20 cellular contexts compared by ENCODE assay signal in genomic region chr3:138476526-138476925, GRCh38. TPM values are rescaled to one million over a fixed set of nuclear protein-coding genes. Genes with fewer than 3 reads are reported as not detected.
DNase-seq lines count a peak whose midpoint lies in the region; ATAC-seq and TF ChIP-seq lines count a peak whose summit lies in the region.
"Had no signal": no experiment of that assay in that cellular context is flagged by ENCODE, and none has a peak within 500 bp of the region (broad histone marks: within the 10 kb centered on the region; RNA-seq: fewer than 3 reads in every experiment).

No MANE protein-coding gene starts in this region.

- no peaks in the 10 kb centered on the region for H3K9me3 Mint-ChIP-seq in activated CD8-positive, alpha-beta T cell treated with anti-CD3 and anti-CD28 coated beads for 36 hours
- H3K9me3 Mint-ChIP-seq: CD8-positive, alpha-beta T cell; HFFc6 had no signal

- no peak for ATAC-seq in upper lobe of left lung (ENCODE audit: low FRiP score in 2 of 2)
- ATAC-seq in activated CD8-positive, alpha-beta T cell treated with anti-CD3 and anti-CD28 coated beads for 36 hours: no peak
- ATAC-seq: CD8-positive, alpha-beta T cell had no signal

- H3K27ac ChIP-seq in upper lobe of left lung: peak overlapping the region in 3 of 4 donors; percentile 9 to 45 (median 28)
- H3K27ac ChIP-seq: 22Rv1, BLaER1, C4-2B had no signal

- no peak overlapping the region for H3K27ac Mint-ChIP-seq in activated CD8-positive, alpha-beta T cell treated with anti-CD3 and anti-CD28 coated beads for 36 hours
- H3K27ac Mint-ChIP-seq: B cell; CD4-positive, CD25-positive, alpha-beta regulatory T cell; CD8-positive, alpha-beta T cell; HFFc6 had no signal

- WGBS in upper lobe of left lung, 2 donors: 73 to 95% methylated on average over 2 of the region's 2 CpGs

- in situ Hi-C loops in KBM-7 (cut with MboI; ENCODE audit: low pct_unique_long_range_greater_than_20kb, low sequenced_read_pairs): no loop called here

- intact Hi-C loops in activated CD8-positive, alpha-beta T cell treated with anti-CD3 and anti-CD28 coated beads for 36 hours (cut with micrococcal nuclease): loop anchor here (5.0 to 10.0 kb wide), 2 partner anchors 116 to 438 kb away; partner anchors contain the start of gene CEP70

- H3K4me3 Mint-ChIP-seq in activated CD8-positive, alpha-beta T cell treated with anti-CD3 and anti-CD28 coated beads for 36 hours: no peak overlapping the region
- H3K4me3 Mint-ChIP-seq: B cell; CD4-positive, CD25-positive, alpha-beta regulatory T cell; CD8-positive, alpha-beta T cell; HFFc6 had no signal

- TF ChIP-seq POLR2A in upper lobe of left lung (IDR thresholded peaks at IDR 0.05): no peak

- TF ChIP-seq CTCF in LNCaP clone FGC (IDR thresholded peaks at IDR 0.05; ENCODE audit: control insufficient read depth, extremely low read depth, insufficient read depth) (no peak), upper lobe of left lung (IDR thresholded peaks at IDR 0.05) (no peak)
- TF ChIP-seq CTCF in activated CD8-positive, alpha-beta T cell treated with anti-CD3 and anti-CD28 coated beads for 36 hours (IDR thresholded peaks at IDR 0.05): no peak

- peaks cover 0 to 27% (median 13%) of the 10 kb centered on the region in 4 donors for H3K4me1 ChIP-seq in upper lobe of left lung
- H3K4me1 ChIP-seq: BLaER1, Caco-2, HAP-1 had no signal

- H3K4me1 Mint-ChIP-seq in activated CD8-positive, alpha-beta T cell treated with anti-CD3 and anti-CD28 coated beads for 36 hours (ENCODE audit: low read depth): no peaks in the 10 kb centered on the region
- H3K4me1 Mint-ChIP-seq: B cell; CD4-positive, CD25-positive, alpha-beta regulatory T cell had no signal

- POLR2A ChIA-PET in activated CD8-positive, alpha-beta T cell treated with anti-CD3 and anti-CD28 coated beads for 36 hours (lab: Charles Lee): no interaction called here

- no peaks in the 10 kb centered on the region for H3K27me3 ChIP-seq in upper lobe of left lung
- H3K27me3 ChIP-seq: BLaER1 had no signal

- H3K36me3 ChIP-seq in upper lobe of left lung: peaks cover 0 to 8% (median 0%) of the 10 kb centered on the region in 4 donors
- H3K36me3 ChIP-seq: BLaER1, HAP-1 had no signal

- DNase-seq in SIG-M5 treated with dmso at 0.1 percent for 504 hours (lab: John Stamatoyannopoulos, UW; ENCODE audit: unreplicated experiment) (peak; percentile 14), SIG-M5 (lab: John Stamatoyannopoulos, UW) (no peak), LNCaP clone FGC (ENCODE audit: low read depth) (peak; percentile 58), islet precursor cell (peak; percentile 63), upper lobe of left lung (no peak), KBM-7 (no peak), NCI-H1694 (lab: John Stamatoyannopoulos, UW) (no peak)
- DNase-seq in activated CD8-positive, alpha-beta T cell treated with anti-CD3 and anti-CD28 coated beads for 36 hours: no peak
- DNase-seq: Caco-2; CD4-positive, CD25-positive, alpha-beta regulatory T cell; CD8-positive, alpha-beta T cell; DMS153; DND-41; GOT3; HFFc6 had no signal

- no peaks in the 10 kb centered on the region for H3K36me3 Mint-ChIP-seq in activated CD8-positive, alpha-beta T cell treated with anti-CD3 and anti-CD28 coated beads for 36 hours (ENCODE audit: low read depth)
- H3K36me3 Mint-ChIP-seq: CD4-positive, CD25-positive, alpha-beta regulatory T cell; CD8-positive, alpha-beta T cell had no signal

- no peaks in the 10 kb centered on the region for H3K9me3 ChIP-seq in upper lobe of left lung
- H3K9me3 ChIP-seq: BLaER1, Caco-2, HAP-1 had no signal

- CTCF ChIA-PET in activated CD8-positive, alpha-beta T cell treated with anti-CD3 and anti-CD28 coated beads for 36 hours (lab: Charles Lee): interaction anchor here (2.4 kb wide), 1 partner anchor 439 kb away, joined by 13 read pairs; no protein-coding TSS in a partner anchor

- H3K27me3 Mint-ChIP-seq in activated CD8-positive, alpha-beta T cell treated with anti-CD3 and anti-CD28 coated beads for 36 hours: no peaks in the 10 kb centered on the region

- no peak for TF ChIP-seq EP300 in upper lobe of left lung (IDR thresholded peaks at IDR 0.05)

- no peak overlapping the region for H3K4me3 ChIP-seq in LNCaP clone FGC (ENCODE audit: low read depth, low read length)
- no peak overlapping the region for H3K4me3 ChIP-seq in upper lobe of left lung
- H3K4me3 ChIP-seq: BLaER1, HAP-1 had no signal

RNA-seq across cellular contexts. Expression of gene ESYT3, which starts 42.1 kb away (rescaled TPM):
- 10 to 100 TPM; 45.9 to 93.3 (median 54.6) TPM for total RNA-seq in upper lobe of left lung
- total RNA-seq in activated CD8-positive, alpha-beta T cell treated with anti-CD3 and anti-CD28 coated beads for 36 hours: under 1 TPM; 0.09 to 0.16 TPM
- total RNA-seq: B cell; CD4-positive, CD25-positive, alpha-beta regulatory T cell; CD8-positive, alpha-beta T cell had no signal

Comparison
In these comparisons a context has a peak if more than half of its experiments do, and no peak if none do; other contexts are left out.
1. DNase-seq: peak in SIG-M5 treated with dmso at 0.1 percent for 504 hours (single experiment), LNCaP clone FGC (single experiment) and islet precursor cell (single experiment); none in SIG-M5 (single experiment), upper lobe of left lung (0 of 2), activated CD8-positive, alpha-beta T cell treated with anti-CD3 and anti-CD28 coated beads for 36 hours (single experiment), KBM-7 (single experiment) and NCI-H1694 (single experiment).
2. RNA of gene ESYT3, which starts 42.1 kb away (total RNA-seq): 45.9 to 93.3 TPM in upper lobe of left lung; 0.09 to 0.16 TPM in activated CD8-positive, alpha-beta T cell treated with anti-CD3 and anti-CD28 coated beads for 36 hours; every median in the first group is over 10 times any median in the second.